In the genomic region with DNA sequence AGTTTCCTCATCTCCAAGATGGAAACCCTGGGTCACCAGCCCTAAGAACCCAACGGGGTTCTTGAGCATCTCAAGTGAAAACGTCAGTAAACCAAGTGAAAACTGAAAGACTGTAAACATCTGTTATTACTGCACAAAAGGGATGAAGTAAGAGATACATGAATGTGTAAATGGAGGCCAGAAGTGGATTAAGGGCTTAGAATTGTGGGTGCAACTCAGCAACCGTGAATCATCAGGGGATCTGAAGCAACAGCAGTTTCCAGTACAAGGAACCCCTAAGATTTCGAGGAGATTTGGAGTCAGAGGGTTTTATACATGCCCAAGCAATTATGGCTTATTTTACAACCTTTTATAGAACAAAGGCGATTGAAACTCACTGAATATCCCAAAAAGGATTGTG, we compare ENCODE assay signal across 1 cellular context.
TF ChIP-seq lines count a peak whose summit lies in the region.

No MANE protein-coding gene starts in this region.

TF ChIP-seq in GM23338, 12 proteins besides CTCF, POLR2A, EP300 and RAD21:
- TF ChIP-seq NANOG (IDR thresholded peaks at IDR 0.05; ENCODE audit: borderline replicate concordance): no peak
- TF ChIP-seq POLR2AphosphoS5 (IDR thresholded peaks at IDR 0.05; ENCODE audit: low read depth): no peak
- TF ChIP-seq, protein P1, sequence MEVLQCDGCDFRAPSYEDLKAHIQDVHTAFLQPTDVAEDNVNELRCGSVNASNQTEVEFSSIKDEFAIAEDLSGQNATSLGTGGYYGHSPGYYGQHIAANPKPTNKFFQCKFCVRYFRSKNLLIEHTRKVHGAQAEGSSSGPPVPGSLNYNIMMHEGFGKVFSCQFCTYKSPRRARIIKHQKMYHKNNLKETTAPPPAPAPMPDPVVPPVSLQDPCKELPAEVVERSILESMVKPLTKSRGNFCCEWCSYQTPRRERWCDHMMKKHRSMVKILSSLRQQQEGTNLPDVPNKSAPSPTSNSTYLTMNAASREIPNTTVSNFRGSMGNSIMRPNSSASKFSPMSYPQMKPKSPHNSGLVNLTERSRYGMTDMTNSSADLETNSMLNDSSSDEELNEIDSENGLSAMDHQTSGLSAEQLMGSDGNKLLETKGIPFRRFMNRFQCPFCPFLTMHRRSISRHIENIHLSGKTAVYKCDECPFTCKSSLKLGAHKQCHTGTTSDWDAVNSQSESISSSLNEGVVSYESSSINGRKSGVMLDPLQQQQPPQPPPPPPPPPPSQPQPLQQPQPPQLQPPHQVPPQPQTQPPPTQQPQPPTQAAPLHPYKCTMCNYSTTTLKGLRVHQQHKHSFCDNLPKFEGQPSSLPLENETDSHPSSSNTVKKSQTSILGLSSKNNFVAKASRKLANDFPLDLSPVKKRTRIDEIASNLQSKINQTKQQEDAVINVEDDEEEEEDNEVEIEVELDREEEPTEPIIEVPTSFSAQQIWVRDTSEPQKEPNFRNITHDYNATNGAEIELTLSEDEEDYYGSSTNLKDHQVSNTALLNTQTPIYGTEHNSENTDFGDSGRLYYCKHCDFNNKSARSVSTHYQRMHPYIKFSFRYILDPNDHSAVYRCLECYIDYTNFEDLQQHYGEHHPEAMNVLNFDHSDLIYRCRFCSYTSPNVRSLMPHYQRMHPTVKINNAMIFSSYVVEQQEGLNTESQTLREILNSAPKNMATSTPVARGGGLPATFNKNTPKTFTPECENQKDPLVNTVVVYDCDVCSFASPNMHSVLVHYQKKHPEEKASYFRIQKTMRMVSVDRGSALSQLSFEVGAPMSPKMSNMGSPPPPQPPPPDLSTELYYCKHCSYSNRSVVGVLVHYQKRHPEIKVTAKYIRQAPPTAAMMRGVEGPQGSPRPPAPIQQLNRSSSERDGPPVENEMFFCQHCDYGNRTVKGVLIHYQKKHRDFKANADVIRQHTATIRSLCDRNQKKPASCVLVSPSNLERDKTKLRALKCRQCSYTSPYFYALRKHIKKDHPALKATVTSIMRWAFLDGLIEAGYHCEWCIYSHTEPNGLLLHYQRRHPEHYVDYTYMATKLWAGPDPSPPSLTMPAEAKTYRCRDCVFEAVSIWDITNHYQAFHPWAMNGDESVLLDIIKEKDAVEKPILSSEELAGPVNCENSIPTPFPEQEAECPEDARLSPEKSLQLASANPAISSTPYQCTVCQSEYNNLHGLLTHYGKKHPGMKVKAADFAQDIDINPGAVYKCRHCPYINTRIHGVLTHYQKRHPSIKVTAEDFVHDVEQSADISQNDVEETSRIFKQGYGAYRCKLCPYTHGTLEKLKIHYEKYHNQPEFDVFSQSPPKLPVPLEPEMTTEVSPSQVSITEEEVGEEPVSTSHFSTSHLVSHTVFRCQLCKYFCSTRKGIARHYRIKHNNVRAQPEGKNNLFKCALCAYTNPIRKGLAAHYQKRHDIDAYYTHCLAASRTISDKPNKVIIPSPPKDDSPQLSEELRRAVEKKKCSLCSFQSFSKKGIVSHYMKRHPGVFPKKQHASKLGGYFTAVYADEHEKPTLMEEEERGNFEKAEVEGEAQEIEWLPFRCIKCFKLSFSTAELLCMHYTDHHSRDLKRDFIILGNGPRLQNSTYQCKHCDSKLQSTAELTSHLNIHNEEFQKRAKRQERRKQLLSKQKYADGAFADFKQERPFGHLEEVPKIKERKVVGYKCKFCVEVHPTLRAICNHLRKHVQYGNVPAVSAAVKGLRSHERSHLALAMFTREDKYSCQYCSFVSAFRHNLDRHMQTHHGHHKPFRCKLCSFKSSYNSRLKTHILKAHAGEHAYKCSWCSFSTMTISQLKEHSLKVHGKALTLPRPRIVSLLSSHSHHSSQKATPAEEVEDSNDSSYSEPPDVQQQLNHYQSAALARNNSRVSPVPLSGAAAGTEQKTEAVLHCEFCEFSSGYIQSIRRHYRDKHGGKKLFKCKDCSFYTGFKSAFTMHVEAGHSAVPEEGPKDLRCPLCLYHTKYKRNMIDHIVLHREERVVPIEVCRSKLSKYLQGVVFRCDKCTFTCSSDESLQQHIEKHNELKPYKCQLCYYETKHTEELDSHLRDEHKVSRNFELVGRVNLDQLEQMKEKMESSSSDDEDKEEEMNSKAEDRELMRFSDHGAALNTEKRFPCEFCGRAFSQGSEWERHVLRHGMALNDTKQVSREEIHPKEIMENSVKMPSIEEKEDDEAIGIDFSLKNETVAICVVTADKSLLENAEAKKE (CRISPR knock-in tag; IDR thresholded peaks at IDR 0.05): no peak
- TF ChIP-seq, protein P2, sequence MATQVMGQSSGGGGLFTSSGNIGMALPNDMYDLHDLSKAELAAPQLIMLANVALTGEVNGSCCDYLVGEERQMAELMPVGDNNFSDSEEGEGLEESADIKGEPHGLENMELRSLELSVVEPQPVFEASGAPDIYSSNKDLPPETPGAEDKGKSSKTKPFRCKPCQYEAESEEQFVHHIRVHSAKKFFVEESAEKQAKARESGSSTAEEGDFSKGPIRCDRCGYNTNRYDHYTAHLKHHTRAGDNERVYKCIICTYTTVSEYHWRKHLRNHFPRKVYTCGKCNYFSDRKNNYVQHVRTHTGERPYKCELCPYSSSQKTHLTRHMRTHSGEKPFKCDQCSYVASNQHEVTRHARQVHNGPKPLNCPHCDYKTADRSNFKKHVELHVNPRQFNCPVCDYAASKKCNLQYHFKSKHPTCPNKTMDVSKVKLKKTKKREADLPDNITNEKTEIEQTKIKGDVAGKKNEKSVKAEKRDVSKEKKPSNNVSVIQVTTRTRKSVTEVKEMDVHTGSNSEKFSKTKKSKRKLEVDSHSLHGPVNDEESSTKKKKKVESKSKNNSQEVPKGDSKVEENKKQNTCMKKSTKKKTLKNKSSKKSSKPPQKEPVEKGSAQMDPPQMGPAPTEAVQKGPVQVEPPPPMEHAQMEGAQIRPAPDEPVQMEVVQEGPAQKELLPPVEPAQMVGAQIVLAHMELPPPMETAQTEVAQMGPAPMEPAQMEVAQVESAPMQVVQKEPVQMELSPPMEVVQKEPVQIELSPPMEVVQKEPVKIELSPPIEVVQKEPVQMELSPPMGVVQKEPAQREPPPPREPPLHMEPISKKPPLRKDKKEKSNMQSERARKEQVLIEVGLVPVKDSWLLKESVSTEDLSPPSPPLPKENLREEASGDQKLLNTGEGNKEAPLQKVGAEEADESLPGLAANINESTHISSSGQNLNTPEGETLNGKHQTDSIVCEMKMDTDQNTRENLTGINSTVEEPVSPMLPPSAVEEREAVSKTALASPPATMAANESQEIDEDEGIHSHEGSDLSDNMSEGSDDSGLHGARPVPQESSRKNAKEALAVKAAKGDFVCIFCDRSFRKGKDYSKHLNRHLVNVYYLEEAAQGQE (IDR thresholded peaks at IDR 0.05; ENCODE audit: unreplicated experiment): no peak
- no peak for TF ChIP-seq STAT1 (IDR thresholded peaks at IDR 0.05; ENCODE audit: unreplicated experiment)
- TF ChIP-seq EZH2 (IDR thresholded peaks at IDR 0.05; ENCODE audit: low read depth, unreplicated experiment): no peak
- TF ChIP-seq ZNF114 (CRISPR knock-in tag; IDR thresholded peaks at IDR 0.05): no peak
- TF ChIP-seq, protein P3, sequence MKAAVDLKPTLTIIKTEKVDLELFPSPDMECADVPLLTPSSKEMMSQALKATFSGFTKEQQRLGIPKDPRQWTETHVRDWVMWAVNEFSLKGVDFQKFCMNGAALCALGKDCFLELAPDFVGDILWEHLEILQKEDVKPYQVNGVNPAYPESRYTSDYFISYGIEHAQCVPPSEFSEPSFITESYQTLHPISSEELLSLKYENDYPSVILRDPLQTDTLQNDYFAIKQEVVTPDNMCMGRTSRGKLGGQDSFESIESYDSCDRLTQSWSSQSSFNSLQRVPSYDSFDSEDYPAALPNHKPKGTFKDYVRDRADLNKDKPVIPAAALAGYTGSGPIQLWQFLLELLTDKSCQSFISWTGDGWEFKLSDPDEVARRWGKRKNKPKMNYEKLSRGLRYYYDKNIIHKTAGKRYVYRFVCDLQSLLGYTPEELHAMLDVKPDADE (IDR thresholded peaks at IDR 0.05): no peak
- no peak for TF ChIP-seq EZH2phosphoT487 (IDR thresholded peaks at IDR 0.05; ENCODE audit: unreplicated experiment)
- TF ChIP-seq ZNF331 (CRISPR knock-in tag; IDR thresholded peaks at IDR 0.05; ENCODE audit: low read depth): no peak
- TF ChIP-seq JUNB (IDR thresholded peaks at IDR 0.05; ENCODE audit: unreplicated experiment): no peak
- TF ChIP-seq CREB1 (CRISPR knock-in tag; IDR thresholded peaks at IDR 0.05; ENCODE audit: low read depth): no peak
